8 cellular contexts compared by ENCODE assay signal in genomic region chr14:89040438-89041244, GRCh38.
DNase-seq lines count a peak whose midpoint lies in the region; ATAC-seq and TF ChIP-seq lines count a peak whose summit lies in the region.

No MANE protein-coding gene starts in this region.

- H2BK15ac ChIP-seq in IMR-90 (ENCODE audit: low read depth, low read length) = peak overlapping the region; percentile 78; the same call in 2 of the 3 replicates

- H3K4me3 ChIP-seq in IMR-90 (ENCODE audit: insufficient read depth, low read depth, low read length) = peak overlapping the region; percentile 38

- H3K4ac ChIP-seq in IMR-90 (ENCODE audit: low read depth, low read length) = peak overlapping the region; percentile 87

- dilution Hi-C loops in IMR-90 (cut with HindIII; ENCODE audit: low sequenced_read_pairs, unreplicated experiment) = no loop called here

- ATAC-seq in GM19455 (IDR thresholded peaks at IDR 0.05; ENCODE audit: unreplicated experiment) = peak; percentile 86
- ATAC-seq in IMR-90 (ENCODE audit: low read depth) = peak; percentile 95
- peak; percentile 87 for ATAC-seq in esophagus mucosa

- H3K27ac ChIP-seq in IMR-90 (ENCODE audit: insufficient read depth, low read length) = peak overlapping the region; percentile 80

- H3K23ac ChIP-seq in IMR-90 (ENCODE audit: low read depth, low read length) = peak overlapping the region; percentile 77

- in situ Hi-C loops in IMR-90 (cut with MboI; ENCODE audit: low sequenced_read_pairs) = loop anchor here (5.0 to 25.0 kb wide), 4 partner anchors 372 to 874 kb away; no protein-coding TSS in a partner anchor

- peak overlapping the region; percentile 77 for H2BK5ac ChIP-seq in IMR-90 (ENCODE audit: low read depth, low read length, poor library complexity, severe bottlenecking)

- H3K56ac ChIP-seq in IMR-90 (ENCODE audit: extremely low read depth, insufficient read depth, low read length) = peak overlapping the region; percentile 75

- CTCF ChIA-PET in IMR-90 (lab: Yijun Ruan, JAX) = interaction anchor here (0.6 to 1.1 kb wide), 4 partner anchors 23 to 896 kb away, joined by 3 to 5 read pairs (median 4); no protein-coding TSS in a partner anchor

- peak overlapping the region; percentile 0; the same call in 1 of the 2 replicates for H4K5ac ChIP-seq in IMR-90 (ENCODE audit: low read depth, low read length)

- TF ChIP-seq POLR2A in IMR-90 (IDR thresholded peaks at IDR 0.05; ENCODE audit: low read depth, low read length) = peak; percentile 74; the same call in 1 of the 2 replicates

- peak overlapping the region; percentile 57 for H3K14ac ChIP-seq in IMR-90 (replicated peaks; ENCODE audit: low read depth, low read length)

- H4K91ac ChIP-seq in IMR-90 (ENCODE audit: insufficient read depth, low read depth, low read length) = peak overlapping the region; percentile 71

- peak overlapping the region; percentile 88 for H2BK20ac ChIP-seq in IMR-90 (ENCODE audit: low read depth, low read length)

- no peaks in the 10 kb centered on the region for H3K36me3 ChIP-seq in IMR-90 (ENCODE audit: control insufficient read depth, insufficient read depth, low read length)

- DNase-seq in C1 segment of cervical spinal cord (lab: John Stamatoyannopoulos, UW) (peak; percentile 49 to 93 (median 88)), IMR-90 (peak; percentile 86), OCI-M2 (lab: John Stamatoyannopoulos, UW; ENCODE audit: unreplicated experiment) (peak; percentile 31), myocyte (ENCODE audit: low read depth) (peak; percentile 84)
- DNase-seq in activated T-cell treated with anti-CD3 and anti-CD28 coated beads, Interleukin-2, amount 50 U/mL, for 48 hours = peak; percentile 91 to 92
- peak; percentile 80 for DNase-seq in stimulated activated CD8-positive, alpha-beta memory T cell treated with anti-CD3 and anti-CD28 coated beads, Interleukin-7, amount 100 ng/mL, for 24 hours (ENCODE audit: low read depth)

- H3K9ac ChIP-seq in IMR-90 (ENCODE audit: low read depth, low read length) = peak overlapping the region; percentile 68

- POLR2A ChIA-PET in IMR-90 (lab: Charles Lee; ENCODE audit: unreplicated experiment) = interaction anchor here (0.7 kb wide), 1 partner anchor 192 kb away, joined by 4 read pairs; no protein-coding TSS in a partner anchor

- H3K4me1 ChIP-seq in IMR-90 (ENCODE audit: control insufficient read depth, insufficient read depth, low read length) = peaks cover 3% of the 10 kb centered on the region; the same call in 1 of the 2 replicates

- H3K4me2 ChIP-seq in IMR-90 (ENCODE audit: low read depth, low read length) = peak overlapping the region; percentile 80

- peak overlapping the region; percentile 59 for H3K18ac ChIP-seq in IMR-90 (ENCODE audit: low read depth, low read length)

- H4K20me1 ChIP-seq in IMR-90 (ENCODE audit: insufficient read depth, low read length) = no peaks in the 10 kb centered on the region

- TF ChIP-seq RAD21 in IMR-90 (IDR thresholded peaks at IDR 0.05; ENCODE audit: low read length) = peak; percentile 87

- H4K8ac ChIP-seq in IMR-90 (ENCODE audit: low read depth in 2 of 2, low read length in 2 of 2) = peak overlapping the region; percentile 24 to 84

- peak; percentile 92 for TF ChIP-seq CTCF in IMR-90 (conservative IDR thresholded peaks at IDR 0.05; ENCODE audit: low read depth, low read length)

- peak overlapping the region; percentile 88 for H2AFZ ChIP-seq in IMR-90 (replicated peaks; ENCODE audit: low read length, poor library complexity)

- no peaks in the 10 kb centered on the region for H3K27me3 ChIP-seq in IMR-90 (ENCODE audit: control insufficient read depth, insufficient read depth, low read length)

- peak overlapping the region; percentile 32; the same call in 1 of the 2 replicates for H2AK5ac ChIP-seq in IMR-90 (ENCODE audit: low read depth, low read length)

- BruUV-seq in IMR-90 (replicated peaks; lab: Mats Ljungman, UMichigan) = no TSS peak

- WGBS in IMR-90 (ENCODE audit: extremely low coverage in 2 of 2, insufficient read length in 1 of 2), 2 experiments = no CpG with 5 or more reads among the region's 32 CpGs

- peak overlapping the region; percentile 95 for H2BK120ac ChIP-seq in IMR-90 (ENCODE audit: low read depth, low read length)

- H2AK9ac ChIP-seq in IMR-90 (replicated peaks; ENCODE audit: low read depth, low read length, poor library complexity) = peak overlapping the region; percentile 62

- intact Hi-C loops in IMR-90 (cut with micrococcal nuclease) = loop anchor here (1.0 to 10.0 kb wide), 11 partner anchors 137 to 914 kb away; partner anchors contain the start of genes EFCAB11 and FOXN3

- H3K9me1 ChIP-seq in IMR-90 (ENCODE audit: insufficient read depth, low read length) = no peaks in the 10 kb centered on the region; the same call in 1 of the 2 replicates

- H3K79me1 ChIP-seq in IMR-90 (ENCODE audit: low read depth in 1 of 2, low read length in 2 of 2) = 0 out of 4 replicates have a peak, but pooled peaks cover 0 to 3% of the 10 kb centered on the region in 2 experiments

- peaks cover 2% of the 10 kb centered on the region; the same call in 1 of the 2 replicates for H3K9me3 ChIP-seq in IMR-90 (ENCODE audit: control insufficient read depth, insufficient read depth, low read length)

TF ChIP-seq in IMR-90, 13 proteins besides CTCF, POLR2A, EP300 and RAD21:
- TF ChIP-seq MXI1 (IDR thresholded peaks at IDR 0.05; ENCODE audit: borderline replicate concordance, low read depth, low read length) = peak; percentile 79; the same call in 1 of the 2 replicates
- no peak for TF ChIP-seq NFE2L2 (IDR thresholded peaks at IDR 0.05; ENCODE audit: low read depth, low read length)
- TF ChIP-seq CHD1 (IDR thresholded peaks at IDR 0.05; ENCODE audit: low read depth, low read length) = 0 out of 2 replicates have a peak, but pooled peaks have one; percentile 45
- peak; percentile 96 for TF ChIP-seq CEBPB (IDR thresholded peaks at IDR 0.05; ENCODE audit: low read depth, low read length)
- TF ChIP-seq BHLHE40 (IDR thresholded peaks at IDR 0.05; ENCODE audit: low read depth, low read length) = peak; percentile 26
- TF ChIP-seq RFX5 (IDR thresholded peaks at IDR 0.05; ENCODE audit: low read depth, low read length) = no peak
- TF ChIP-seq, protein P1, sequence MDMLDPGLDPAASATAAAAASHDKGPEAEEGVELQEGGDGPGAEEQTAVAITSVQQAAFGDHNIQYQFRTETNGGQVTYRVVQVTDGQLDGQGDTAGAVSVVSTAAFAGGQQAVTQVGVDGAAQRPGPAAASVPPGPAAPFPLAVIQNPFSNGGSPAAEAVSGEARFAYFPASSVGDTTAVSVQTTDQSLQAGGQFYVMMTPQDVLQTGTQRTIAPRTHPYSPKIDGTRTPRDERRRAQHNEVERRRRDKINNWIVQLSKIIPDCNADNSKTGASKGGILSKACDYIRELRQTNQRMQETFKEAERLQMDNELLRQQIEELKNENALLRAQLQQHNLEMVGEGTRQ (IDR thresholded peaks at IDR 0.05; ENCODE audit: low read depth, low read length) = no peak
- TF ChIP-seq MAZ (IDR thresholded peaks at IDR 0.05; ENCODE audit: borderline replicate concordance, low read depth, low read length) = no peak; the same call in 1 of the 2 replicates
- no peak for TF ChIP-seq MAFK (IDR thresholded peaks at IDR 0.05; ENCODE audit: low read depth, low read length)
- peak; percentile 71; the same call in 1 of the 2 replicates for TF ChIP-seq FOS (IDR thresholded peaks at IDR 0.05; ENCODE audit: low read depth, low read length)
- no peak for TF ChIP-seq ELK1 (IDR thresholded peaks at IDR 0.05; ENCODE audit: borderline replicate concordance, low read depth, low read length)
- TF ChIP-seq RCOR1 (IDR thresholded peaks at IDR 0.05; ENCODE audit: insufficient replicate concordance, low read length) = peak; percentile 56
- TF ChIP-seq SMC3 (IDR thresholded peaks at IDR 0.05; ENCODE audit: low read depth, low read length) = peak; percentile 75

Comparison
In these comparisons a context has a peak if more than half of its experiments do, and no peak if none do; other contexts are left out.
1. Peak in every context shown above with its lines: DNase-seq, ATAC-seq, H3K4me3 ChIP-seq and H3K27ac ChIP-seq.
2. DNase-seq: peak in every context shown above with its lines; median percentile 92 in activated T-cell treated with anti-CD3 and anti-CD28 coated beads, Interleukin-2, amount 50 U/mL, for 48 hours; 88 in C1 segment of cervical spinal cord; 86 in IMR-90; 84 in myocyte; 80 in stimulated activated CD8-positive, alpha-beta memory T cell treated with anti-CD3 and anti-CD28 coated beads, Interleukin-7, amount 100 ng/mL, for 24 hours; 31 in OCI-M2.